20 cellular contexts compared by ENCODE assay signal in genomic region chr1:10987840-10988417, GRCh38. TPM values are rescaled to one million over a fixed set of nuclear protein-coding genes. Genes with fewer than 3 reads are reported as not detected.
"Had no signal": no experiment of that assay in that cellular context is flagged by ENCODE, and none has a peak within 500 bp of the region (broad histone marks: within the 10 kb centered on the region; RNA-seq: fewer than 3 reads in every experiment).

No MANE protein-coding gene starts in this region.

- DNase-seq: IMR-90, Karpas-422, KG1, MM.1S, NCI-H1092 treated with DMSO at 0.1 percent for 48 hours, NCI-H1436, NCI-H187, NCI-H2029, NCI-H2081 treated with DMSO at 0.1 percent for 48 hours, NCI-H2227 treated with DMSO at 0.1 percent for 48 hours, NCI-H524, NCI-H69, NCI-H774, SHP77 had no signal

- H3K27ac ChIP-seq: RWPE1 had no signal

- ATAC-seq: HepG2, SK-N-SH treated with all-trans-retinoic acid at 6 μM for 48 hours had no signal

RNA-seq across cellular contexts. Expression of gene MASP2, which starts 59.1 kb away (rescaled TPM):
- total RNA-seq: HT1080, IMR-90, NCI-H460, SK-MEL-5 had no signal
